ENCODE assay signal across 21 cellular contexts in genomic region chr6:106733386-106733785, GRCh38.
"Had no signal": no experiment of that assay in that cellular context is flagged by ENCODE, and none has a peak within 500 bp of the region (broad histone marks: within the 10 kb centered on the region; RNA-seq: fewer than 3 reads in every experiment).

No MANE protein-coding gene starts in this region.

- H2AFZ ChIP-seq: PC-9 had no signal

- H3K36me3 ChIP-seq: adrenal gland, WERI-Rb-1 had no signal

- ATAC-seq: activated CD4-positive, alpha-beta T cell treated with anti-CD3 and anti-CD28 coated beads for 36 hours; activated CD8-positive, alpha-beta T cell treated with anti-CD3 and anti-CD28 coated beads for 36 hours; activated T-cell treated with anti-CD3 and anti-CD28 coated beads, Interleukin-2, amount 50 U/mL, for 72 hours; T-cell had no signal

- DNase-seq: activated CD4-positive, alpha-beta T cell treated with anti-CD3 and anti-CD28 coated beads for 36 hours; activated CD8-positive, alpha-beta memory T cell treated with anti-CD3 and anti-CD28 coated beads, Interleukin-2, amount 50 U/mL, for 4 hours; activated CD8-positive, alpha-beta T cell treated with anti-CD3 and anti-CD28 coated beads for 36 hours; activated gamma-delta T cell treated with Interleukin-2 at 50 U/mL for 16 hours; activated naive CD4-positive, alpha-beta T cell treated with anti-CD3 and anti-CD28 coated beads, Interleukin-2, amount 10 ng/mL, durations not matched to agents 7 days and 5 days; activated naive CD8-positive, alpha-beta T cell treated with anti-CD3 and anti-CD28 coated beads, Interleukin-2, amount 10 ng/mL, durations not matched to agents 7 days and 5 days; activated T-cell treated with anti-CD3 and anti-CD28 coated beads, Interleukin-2, amount 50 U/mL, for 72 hours; adrenal gland; anterior cingulate cortex; central memory CD4-positive, alpha-beta T cell; KBM-7; NCI-H1048; NCI-H146; NCI-H1930; NCI-H446; PC-9; SHP77 treated with DMSO at 0.1 percent for 48 hours; T-cell; T-helper 2 cell; WERI-Rb-1 had no signal

- H3K4me3 Mint-ChIP-seq: activated CD4-positive, alpha-beta T cell treated with anti-CD3 and anti-CD28 coated beads for 36 hours; activated CD8-positive, alpha-beta T cell treated with anti-CD3 and anti-CD28 coated beads for 36 hours; activated naive CD4-positive, alpha-beta T cell treated with anti-CD3 and anti-CD28 coated beads, Interleukin-2, amount 10 ng/mL, durations not matched to agents 7 days and 5 days; activated naive CD8-positive, alpha-beta T cell treated with anti-CD3 and anti-CD28 coated beads, Interleukin-2, amount 10 ng/mL, durations not matched to agents 7 days and 5 days; activated T-cell treated with anti-CD3 and anti-CD28 coated beads, Interleukin-2, amount 50 U/mL, for 72 hours; T-cell had no signal

- H3K4me2 ChIP-seq: PC-9 had no signal

- H3K9me3 ChIP-seq: adrenal gland had no signal

- H3K4me1 Mint-ChIP-seq: activated CD4-positive, alpha-beta T cell treated with anti-CD3 and anti-CD28 coated beads for 36 hours; activated naive CD4-positive, alpha-beta T cell treated with anti-CD3 and anti-CD28 coated beads, Interleukin-2, amount 10 ng/mL, durations not matched to agents 7 days and 5 days; activated naive CD8-positive, alpha-beta T cell treated with anti-CD3 and anti-CD28 coated beads, Interleukin-2, amount 10 ng/mL, durations not matched to agents 7 days and 5 days; T-cell had no signal

- H3K4me3 ChIP-seq: adrenal gland, PC-9 had no signal

- H3K27ac Mint-ChIP-seq: activated CD4-positive, alpha-beta T cell treated with anti-CD3 and anti-CD28 coated beads for 36 hours; activated CD8-positive, alpha-beta T cell treated with anti-CD3 and anti-CD28 coated beads for 36 hours; activated naive CD4-positive, alpha-beta T cell treated with anti-CD3 and anti-CD28 coated beads, Interleukin-2, amount 10 ng/mL, durations not matched to agents 7 days and 5 days; activated naive CD8-positive, alpha-beta T cell treated with anti-CD3 and anti-CD28 coated beads, Interleukin-2, amount 10 ng/mL, durations not matched to agents 7 days and 5 days; activated T-cell treated with anti-CD3 and anti-CD28 coated beads, Interleukin-2, amount 50 U/mL, for 72 hours; activated T-helper 2 cell treated with anti-CD3 and anti-CD28 coated beads, Interferon-gamma antibody, Interleukin-2, Interleukin-4, amounts not matched to agents 10 μg/mL and 5 μg/mL and 100 μg/mL, durations not matched to agents 14 hours and 24 hours and 36 hours; T-cell had no signal

- H3K27ac ChIP-seq: adrenal gland, PC-9, WERI-Rb-1 had no signal

- H3K9me3 Mint-ChIP-seq: activated naive CD4-positive, alpha-beta T cell treated with anti-CD3 and anti-CD28 coated beads, Interleukin-2, amount 10 ng/mL, durations not matched to agents 7 days and 5 days; activated naive CD8-positive, alpha-beta T cell treated with anti-CD3 and anti-CD28 coated beads, Interleukin-2, amount 10 ng/mL, durations not matched to agents 7 days and 5 days; activated T-cell treated with anti-CD3 and anti-CD28 coated beads, Interleukin-2, amount 50 U/mL, for 72 hours; activated T-helper 2 cell treated with anti-CD3 and anti-CD28 coated beads, Interferon-gamma antibody, Interleukin-2, Interleukin-4, amounts not matched to agents 10 μg/mL and 5 μg/mL and 100 μg/mL, durations not matched to agents 14 hours and 24 hours and 36 hours had no signal

- H3K27me3 ChIP-seq: adrenal gland had no signal

- H3K4me1 ChIP-seq: adrenal gland had no signal

- H3K36me3 Mint-ChIP-seq: activated naive CD4-positive, alpha-beta T cell treated with anti-CD3 and anti-CD28 coated beads, Interleukin-2, amount 10 ng/mL, durations not matched to agents 7 days and 5 days; activated naive CD8-positive, alpha-beta T cell treated with anti-CD3 and anti-CD28 coated beads, Interleukin-2, amount 10 ng/mL, durations not matched to agents 7 days and 5 days; T-cell had no signal
